11 cellular contexts compared by ENCODE assay signal in the genomic region with DNA sequence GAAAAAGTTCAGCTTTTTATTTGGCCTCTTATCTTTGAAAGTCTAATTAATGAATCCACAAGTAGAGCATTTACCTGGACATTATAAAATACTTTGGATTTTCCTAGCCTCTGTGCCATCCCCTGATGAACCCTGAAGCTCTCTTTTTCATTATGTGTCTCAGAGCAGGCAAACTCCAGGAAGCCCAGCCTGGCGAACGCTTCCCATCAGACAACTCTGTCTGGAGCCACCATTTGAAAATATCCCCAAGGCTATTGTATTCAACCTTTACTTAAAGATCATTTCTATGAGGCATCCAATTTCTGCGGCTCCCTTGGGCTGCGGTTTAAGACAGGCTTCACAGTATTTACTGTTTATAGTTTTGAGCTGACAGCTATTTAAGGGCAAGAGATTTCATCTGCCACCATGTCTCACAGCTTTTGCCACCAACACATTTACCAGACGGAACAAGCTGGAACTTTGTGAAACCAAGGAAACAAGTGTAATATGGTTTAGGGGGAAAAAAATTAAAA.
A peak's percentile ranks its signal among the peaks of the same experiment; 100 is the strongest.
DNase-seq lines count a peak whose midpoint lies in the region; ATAC-seq and TF ChIP-seq lines count a peak whose summit lies in the region.
"Had no signal": no experiment of that assay in that cellular context is flagged by ENCODE, and none has a peak within 500 bp of the region (broad histone marks: within the 10 kb centered on the region; RNA-seq: fewer than 3 reads in every experiment).

No MANE protein-coding gene starts in this region.

- ATAC-seq in activated CD8-positive, alpha-beta T cell treated with anti-CD3 and anti-CD28 coated beads for 36 hours: no peak
- ATAC-seq in HG02763 (IDR thresholded peaks at IDR 0.05; ENCODE audit: unreplicated experiment) (no peak), GM18870 (IDR thresholded peaks at IDR 0.05; ENCODE audit: unreplicated experiment) (no peak)

- H3K9me3 Mint-ChIP-seq in HFFc6 (no peaks in the 10 kb centered on the region), MCF 10A (ENCODE audit: unreplicated experiment) (no peaks in the 10 kb centered on the region)
- no peaks in the 10 kb centered on the region for H3K9me3 Mint-ChIP-seq in activated CD8-positive, alpha-beta T cell treated with anti-CD3 and anti-CD28 coated beads for 36 hours
- H3K9me3 Mint-ChIP-seq: dendritic cell treated with granulocyte-macrophage colony-stimulating factor and Interleukin-4, amounts not matched to agents 40 ng/mL and 50 ng/mL, for 4 days had no signal

- peak overlapping the region in 2 of 7 experiments; percentile 24 for H3K4me3 ChIP-seq in skin epidermis

- H3K36me3 Mint-ChIP-seq in HFFc6 (ENCODE audit: low read depth): no peaks in the 10 kb centered on the region
- no peaks in the 10 kb centered on the region for H3K36me3 Mint-ChIP-seq in MCF 10A (ENCODE audit: insufficient read depth, unreplicated experiment)
- no peaks in the 10 kb centered on the region for H3K36me3 Mint-ChIP-seq in activated CD8-positive, alpha-beta T cell treated with anti-CD3 and anti-CD28 coated beads for 36 hours (ENCODE audit: low read depth)
- H3K36me3 Mint-ChIP-seq: immature natural killer cell had no signal

- H3K27ac Mint-ChIP-seq in HFFc6: no peak overlapping the region
- H3K27ac Mint-ChIP-seq in MCF 10A (ENCODE audit: low read depth, unreplicated experiment): peak overlapping the region; percentile 93
- no peak overlapping the region for H3K27ac Mint-ChIP-seq in activated CD8-positive, alpha-beta T cell treated with anti-CD3 and anti-CD28 coated beads for 36 hours
- H3K27ac Mint-ChIP-seq: dendritic cell treated with granulocyte-macrophage colony-stimulating factor and Interleukin-4, amounts not matched to agents 40 ng/mL and 50 ng/mL, for 4 days; immature natural killer cell had no signal

- CTCF ChIA-PET in MCF 10A (lab: Yijun Ruan, JAX): interaction anchor here (0.7 to 1.9 kb wide), 9 partner anchors 14 to 551 kb away, joined by 3 to 11 read pairs (median 4); no protein-coding TSS in a partner anchor
- CTCF ChIA-PET in activated CD8-positive, alpha-beta T cell treated with anti-CD3 and anti-CD28 coated beads for 36 hours (lab: Charles Lee): interaction anchor here (0.7 kb wide), 1 partner anchor 10 kb away, joined by 3 read pairs; no protein-coding TSS in a partner anchor

- DNase-seq in HFFc6 (no peak), MCF 10A (ENCODE audit: unreplicated experiment) (peak; percentile 42), iris pigment epithelial cell (ENCODE audit: low read depth) (peak; percentile 17), NCI-H1048 (lab: John Stamatoyannopoulos, UW) (no peak)
- DNase-seq in activated CD8-positive, alpha-beta T cell treated with anti-CD3 and anti-CD28 coated beads for 36 hours: no peak
- DNase-seq: immature natural killer cell, NCI-H2029 had no signal

- POLR2A ChIA-PET in MCF 10A (lab: Yijun Ruan, JAX): interaction anchor here (0.7 to 2.1 kb wide), 20 partner anchors 12 to 1090 kb away, joined by 3 to 12 read pairs (median 4); no protein-coding TSS in a partner anchor
- POLR2A ChIA-PET in activated CD8-positive, alpha-beta T cell treated with anti-CD3 and anti-CD28 coated beads for 36 hours (lab: Charles Lee): no interaction called here

- H3K4me3 Mint-ChIP-seq in HFFc6: peak overlapping the region; percentile 80; the same call in 1 of the 2 replicates
- peak overlapping the region; percentile 79 for H3K4me3 Mint-ChIP-seq in MCF 10A (ENCODE audit: unreplicated experiment)
- no peak overlapping the region for H3K4me3 Mint-ChIP-seq in activated CD8-positive, alpha-beta T cell treated with anti-CD3 and anti-CD28 coated beads for 36 hours
- H3K4me3 Mint-ChIP-seq: dendritic cell treated with granulocyte-macrophage colony-stimulating factor and Interleukin-4, amounts not matched to agents 40 ng/mL and 50 ng/mL, for 4 days; immature natural killer cell had no signal

- H3K27ac ChIP-seq in skin epidermis: peak overlapping the region in 19 of 21 experiments; percentile 43 to 86 (median 75)

- H3K27me3 Mint-ChIP-seq in HFFc6 (ENCODE audit: insufficient read depth) (peaks cover 8% of the 10 kb centered on the region), MCF 10A (ENCODE audit: insufficient read depth, unreplicated experiment) (no peaks in the 10 kb centered on the region)
- peaks cover 23% of the 10 kb centered on the region for H3K27me3 Mint-ChIP-seq in activated CD8-positive, alpha-beta T cell treated with anti-CD3 and anti-CD28 coated beads for 36 hours

- H3K4me1 Mint-ChIP-seq in HFFc6 (ENCODE audit: low read depth): peaks cover 24% of the 10 kb centered on the region
- H3K4me1 Mint-ChIP-seq in MCF 10A (ENCODE audit: insufficient read depth, unreplicated experiment): peaks cover 29% of the 10 kb centered on the region
- H3K4me1 Mint-ChIP-seq in activated CD8-positive, alpha-beta T cell treated with anti-CD3 and anti-CD28 coated beads for 36 hours (ENCODE audit: low read depth): peaks cover 6% of the 10 kb centered on the region
- H3K4me1 Mint-ChIP-seq: immature natural killer cell had no signal

- no TSS peak for BruUV-seq in MCF 10A (replicated peaks; lab: Mats Ljungman, UMichigan)

- intact Hi-C loops in MCF 10A (cut with micrococcal nuclease): loop anchor here (2.0 to 10.0 kb wide), 4 partner anchors 181 to 507 kb away; a partner anchor contains a TSS
- intact Hi-C loops in activated CD8-positive, alpha-beta T cell treated with anti-CD3 and anti-CD28 coated beads for 36 hours (cut with micrococcal nuclease): no loop called here

- no peak for TF ChIP-seq CTCF in HFFc6 (IDR thresholded peaks at IDR 0.05)
- TF ChIP-seq CTCF in MCF 10A (IDR thresholded peaks at IDR 0.05; ENCODE audit: unreplicated experiment): no peak
- TF ChIP-seq CTCF in activated CD8-positive, alpha-beta T cell treated with anti-CD3 and anti-CD28 coated beads for 36 hours (IDR thresholded peaks at IDR 0.05): no peak

Comparison
In these comparisons a context has a peak if more than half of its experiments do, and no peak if none do; other contexts are left out.
1. DNase-seq: peak in MCF 10A (single experiment) and iris pigment epithelial cell (single experiment); none in HFFc6 (single experiment), NCI-H1048 (single experiment) and activated CD8-positive, alpha-beta T cell treated with anti-CD3 and anti-CD28 coated beads for 36 hours (single experiment).